In genomic region chr18:56569391-56569790, GRCh38 we compare ENCODE assay signal across 16 cellular contexts.
"Had no signal": no experiment of that assay in that cellular context is flagged by ENCODE, and none has a peak within 500 bp of the region (broad histone marks: within the 10 kb centered on the region; RNA-seq: fewer than 3 reads in every experiment).

No MANE protein-coding gene starts in this region.

- DNase-seq: activated CD4-positive, alpha-beta T cell treated with anti-CD3 and anti-CD28 coated beads for 36 hours; activated CD8-positive, alpha-beta memory T cell treated with anti-CD3 and anti-CD28 coated beads, Interleukin-2, amount 50 U/mL, for 48 hours; activated CD8-positive, alpha-beta T cell treated with anti-CD3 and anti-CD28 coated beads, Interleukin-2, amount 10 ng/mL, durations not matched to agents 7 days and 5 days; activated naive CD8-positive, alpha-beta T cell treated with anti-CD3 and anti-CD28 coated beads, Interleukin-2, amount 10 ng/mL, durations not matched to agents 7 days and 5 days; anterior cingulate cortex; foreskin fibroblast; immature natural killer cell; mammary epithelial cell; mucosa of descending colon; naive thymus-derived CD8-positive, alpha-beta T cell; right cardiac atrium; stimulated activated CD4-positive, alpha-beta T cell treated with anti-CD3 and anti-CD28 coated beads, Interleukin-2, amount 100 ng/mL, for 24 hours; stimulated activated naive CD4-positive, alpha-beta T cell; WERI-Rb-1 had no signal

- ATAC-seq: activated CD4-positive, alpha-beta T cell treated with anti-CD3 and anti-CD28 coated beads for 36 hours; activated CD8-positive, alpha-beta T cell treated with anti-CD3 and anti-CD28 coated beads, Interleukin-2, amount 10 ng/mL, durations not matched to agents 7 days and 5 days; mucosa of descending colon; naive thymus-derived CD8-positive, alpha-beta T cell; right cardiac atrium had no signal

- H3K9me3 ChIP-seq: breast epithelium, esophagus muscularis mucosa, mucosa of descending colon had no signal

- H3K27ac ChIP-seq: breast epithelium, esophagus muscularis mucosa, WERI-Rb-1 had no signal

- H3K4me3 ChIP-seq: breast epithelium, esophagus muscularis mucosa, mucosa of descending colon had no signal

- H3K4me1 ChIP-seq: breast epithelium had no signal

- H3K36me3 ChIP-seq: breast epithelium, esophagus muscularis mucosa, WERI-Rb-1 had no signal

- H3K27me3 ChIP-seq: breast epithelium, esophagus muscularis mucosa had no signal
